ENCODE assay signal across 1 cellular context in the genomic region with DNA sequence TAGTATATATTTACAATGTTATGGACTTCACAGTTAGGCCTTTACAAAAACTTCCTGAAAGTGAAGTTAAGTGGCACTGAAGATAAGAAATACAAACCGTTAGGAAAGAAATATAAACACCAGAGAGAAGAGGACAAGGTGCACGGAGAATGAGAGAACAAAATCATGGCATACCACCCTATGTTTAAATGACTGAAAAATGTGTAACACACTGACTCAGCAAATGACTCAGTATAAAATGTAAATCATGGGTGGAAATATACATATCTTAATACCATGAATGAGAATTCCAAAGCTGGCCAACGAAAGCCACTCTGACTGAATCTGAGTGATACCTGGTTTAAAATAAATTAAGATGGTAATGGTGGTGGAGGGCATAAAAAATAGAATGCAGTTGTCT.
TF ChIP-seq lines count a peak whose summit lies in the region.

No MANE protein-coding gene starts in this region.

TF ChIP-seq in IMR-90, 13 proteins besides CTCF, POLR2A, EP300 and RAD21 (continued from another document):
- TF ChIP-seq, protein P1, sequence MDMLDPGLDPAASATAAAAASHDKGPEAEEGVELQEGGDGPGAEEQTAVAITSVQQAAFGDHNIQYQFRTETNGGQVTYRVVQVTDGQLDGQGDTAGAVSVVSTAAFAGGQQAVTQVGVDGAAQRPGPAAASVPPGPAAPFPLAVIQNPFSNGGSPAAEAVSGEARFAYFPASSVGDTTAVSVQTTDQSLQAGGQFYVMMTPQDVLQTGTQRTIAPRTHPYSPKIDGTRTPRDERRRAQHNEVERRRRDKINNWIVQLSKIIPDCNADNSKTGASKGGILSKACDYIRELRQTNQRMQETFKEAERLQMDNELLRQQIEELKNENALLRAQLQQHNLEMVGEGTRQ (IDR thresholded peaks at IDR 0.05; ENCODE audit: low read depth, low read length): no peak
- TF ChIP-seq RFX5 (IDR thresholded peaks at IDR 0.05; ENCODE audit: low read depth, low read length): no peak
- TF ChIP-seq, protein P2, sequence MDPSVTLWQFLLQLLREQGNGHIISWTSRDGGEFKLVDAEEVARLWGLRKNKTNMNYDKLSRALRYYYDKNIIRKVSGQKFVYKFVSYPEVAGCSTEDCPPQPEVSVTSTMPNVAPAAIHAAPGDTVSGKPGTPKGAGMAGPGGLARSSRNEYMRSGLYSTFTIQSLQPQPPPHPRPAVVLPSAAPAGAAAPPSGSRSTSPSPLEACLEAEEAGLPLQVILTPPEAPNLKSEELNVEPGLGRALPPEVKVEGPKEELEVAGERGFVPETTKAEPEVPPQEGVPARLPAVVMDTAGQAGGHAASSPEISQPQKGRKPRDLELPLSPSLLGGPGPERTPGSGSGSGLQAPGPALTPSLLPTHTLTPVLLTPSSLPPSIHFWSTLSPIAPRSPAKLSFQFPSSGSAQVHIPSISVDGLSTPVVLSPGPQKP (IDR thresholded peaks at IDR 0.05; ENCODE audit: borderline replicate concordance, low read depth, low read length): no peak
- TF ChIP-seq MXI1 (IDR thresholded peaks at IDR 0.05; ENCODE audit: borderline replicate concordance, low read depth, low read length): no peak
- TF ChIP-seq FOS (IDR thresholded peaks at IDR 0.05; ENCODE audit: low read depth, low read length): peak; percentile 91
- TF ChIP-seq CEBPB (IDR thresholded peaks at IDR 0.05; ENCODE audit: low read depth, low read length): 0 out of 2 replicates have a peak, but pooled peaks have one; percentile 20
